12 cellular contexts compared by ENCODE assay signal in the genomic region with DNA sequence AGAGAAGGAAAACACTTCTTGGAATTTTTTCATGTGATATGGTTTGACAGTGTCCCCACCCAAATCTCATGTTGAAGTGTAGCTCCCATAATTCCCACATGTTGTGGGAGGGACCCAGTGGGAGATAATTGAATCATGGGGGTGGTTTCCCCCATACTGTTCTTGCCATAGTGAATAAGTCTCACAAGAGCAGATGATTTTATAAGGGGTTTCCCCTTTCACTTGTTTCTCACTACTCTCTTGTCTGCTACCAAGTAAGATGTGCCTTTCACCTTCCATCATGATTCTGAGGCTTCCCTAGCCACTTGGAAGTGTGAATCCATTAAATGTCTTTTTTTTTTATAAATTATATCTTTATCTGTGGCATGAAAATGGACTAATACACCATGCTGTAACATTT.
A peak's percentile ranks its signal among the peaks of the same experiment; 100 is the strongest.
DNase-seq lines count a peak whose midpoint lies in the region; ATAC-seq and TF ChIP-seq lines count a peak whose summit lies in the region.
"Had no signal": no experiment of that assay in that cellular context is flagged by ENCODE, and none has a peak within 500 bp of the region (broad histone marks: within the 10 kb centered on the region; RNA-seq: fewer than 3 reads in every experiment).

No MANE protein-coding gene starts in this region.

- no peaks in the 10 kb centered on the region for H3K9me3 ChIP-seq in GM23248 (ENCODE audit: low read depth)
- no peaks in the 10 kb centered on the region for H3K9me3 ChIP-seq in smooth muscle cell (replicated peaks; ENCODE audit: low read depth)
- H3K9me3 ChIP-seq: A549, BE2C, HAP-1 had no signal

- H3K79me2 ChIP-seq in GM23248 (ENCODE audit: insufficient read depth) (no peaks in the 10 kb centered on the region), smooth muscle cell (ENCODE audit: low read depth) (no peaks in the 10 kb centered on the region)

- in situ Hi-C loops in GM23248 (cut with MboI), result no loop called here

- H3F3A ChIP-seq in GM23248 (ENCODE audit: insufficient read depth) (peaks cover 6% of the 10 kb centered on the region; the same call in 1 of the 2 replicates), smooth muscle cell (ENCODE audit: low read depth) (peaks cover 3% of the 10 kb centered on the region)

- DNase-seq in GM23248 (no peak), LHCN-M2 (ENCODE audit: low read depth) (peak; percentile 27), smooth muscle cell (lab: John Stamatoyannopoulos, UW; ENCODE audit: unreplicated experiment) (no peak), dedifferentiated amniotic fluid mesenchymal stem cell (ENCODE audit: extremely low spot score) (no peak), MV-4-11 (lab: John Stamatoyannopoulos, UW) (no peak)
- DNase-seq: BE2C, DMS79 had no signal

- H3K4me3 ChIP-seq in GM23248 (no peak overlapping the region), smooth muscle cell (no peak overlapping the region)
- H3K4me3 ChIP-seq: A549, HAP-1 had no signal

- H4K20me1 ChIP-seq in GM23248 (ENCODE audit: insufficient read depth) (no peaks in the 10 kb centered on the region), smooth muscle cell (ENCODE audit: low read depth) (no peaks in the 10 kb centered on the region)

- no peak for TF ChIP-seq CTCF in smooth muscle cell (IDR thresholded peaks at IDR 0.05; ENCODE audit: borderline replicate concordance, insufficient read depth, poor library complexity, severe bottlenecking)

- H3K9me2 ChIP-seq in GM23248 (ENCODE audit: insufficient read depth), result no peaks in the 10 kb centered on the region

- no peak overlapping the region for H3K27ac Mint-ChIP-seq in activated T-helper 17 cell treated with anti-CD3 and anti-CD28 coated beads, Interleukin-2, amount 50 U/mL, for 72 hours

- H3K27me3 ChIP-seq in GM23248 (replicated peaks; ENCODE audit: insufficient read depth), result no peaks in the 10 kb centered on the region
- no peaks in the 10 kb centered on the region for H3K27me3 ChIP-seq in smooth muscle cell (ENCODE audit: low read depth)
- H3K27me3 ChIP-seq: BE2C had no signal

- no peaks in the 10 kb centered on the region for H3K4me1 Mint-ChIP-seq in activated T-helper 17 cell treated with anti-CD3 and anti-CD28 coated beads, Interleukin-2, amount 50 U/mL, for 72 hours

- peak; percentile 86 for ATAC-seq in activated T-helper 17 cell treated with anti-CD3 and anti-CD28 coated beads, Interleukin-2, amount 50 U/mL, for 72 hours (replicated peaks)
- ATAC-seq: A549 had no signal

- H3K4me3 Mint-ChIP-seq in activated T-helper 17 cell treated with anti-CD3 and anti-CD28 coated beads, Interleukin-2, amount 50 U/mL, for 72 hours, result no peak overlapping the region

- peaks cover 32% of the 10 kb centered on the region for H3K27me3 Mint-ChIP-seq in activated T-helper 17 cell treated with anti-CD3 and anti-CD28 coated beads, Interleukin-2, amount 50 U/mL, for 72 hours

- H3K9ac ChIP-seq in GM23248, result no peak overlapping the region
- no peak overlapping the region for H3K9ac ChIP-seq in smooth muscle cell (ENCODE audit: low read depth)

- no peaks in the 10 kb centered on the region for H3K36me3 ChIP-seq in GM23248 (ENCODE audit: low read depth)
- H3K36me3 ChIP-seq in smooth muscle cell (ENCODE audit: low read depth), result no peaks in the 10 kb centered on the region
- H3K36me3 ChIP-seq: BE2C, HAP-1 had no signal

- H3K27ac ChIP-seq in GM23248 (no peak overlapping the region), smooth muscle cell (ENCODE audit: low read depth) (peak overlapping the region; percentile 39)
- H3K27ac ChIP-seq: A549, C4-2B, HL-60 had no signal

- peaks cover 26% of the 10 kb centered on the region for H3K4me1 ChIP-seq in GM23248 (ENCODE audit: insufficient read depth)
- H3K4me1 ChIP-seq in smooth muscle cell (ENCODE audit: low read depth), result no peaks in the 10 kb centered on the region
- H3K4me1 ChIP-seq: A549, HAP-1 had no signal

- peak overlapping the region; percentile 43 for H3K4me2 ChIP-seq in GM23248 (ENCODE audit: unreplicated experiment)
- H3K4me2 ChIP-seq in smooth muscle cell, result no peak overlapping the region
- H3K4me2 ChIP-seq: A549 had no signal

- H3K9me3 Mint-ChIP-seq in activated T-helper 17 cell treated with anti-CD3 and anti-CD28 coated beads, Interleukin-2, amount 50 U/mL, for 72 hours, result peaks cover 4% of the 10 kb centered on the region

- H3K36me3 Mint-ChIP-seq in activated T-helper 17 cell treated with anti-CD3 and anti-CD28 coated beads, Interleukin-2, amount 50 U/mL, for 72 hours (ENCODE audit: low read depth), result no peaks in the 10 kb centered on the region

- no peak overlapping the region for H2AFZ ChIP-seq in GM23248
- H2AFZ ChIP-seq in smooth muscle cell (ENCODE audit: low read depth), result no peak overlapping the region
